In genomic region chr4:131459430-131460101, GRCh38 we compare ENCODE assay signal across 16 cellular contexts.
DNase-seq lines count a peak whose midpoint lies in the region; ATAC-seq lines count a peak whose summit lies in the region.
"Had no signal": no experiment of that assay in that cellular context is flagged by ENCODE, and none has a peak within 500 bp of the region (broad histone marks: within the 10 kb centered on the region; RNA-seq: fewer than 3 reads in every experiment).

No MANE protein-coding gene starts in this region.

- DNase-seq in RPMI8226, result peak; percentile 76
- no peak for DNase-seq in kidney glomerular epithelial cell (lab: John Stamatoyannopoulos, UW)
- DNase-seq in activated gamma-delta T cell treated with Interleukin-2 at 50 U/mL for 16 hours, result no peak
- DNase-seq in stimulated activated CD4-positive, alpha-beta T cell treated with anti-CD3 and anti-CD28 coated beads, Interleukin-4, amount 100 ng/mL, for 4 hours, result no peak
- no peak for DNase-seq in H7
- DNase-seq: ACHN; activated CD4-positive, alpha-beta T cell treated with anti-CD3 and anti-CD28 coated beads for 4 hours; heart left ventricle; NCI-H510A; SHP77; stimulated activated CD4-positive, alpha-beta T cell treated with anti-CD3 and anti-CD28 coated beads, Interleukin-12 subunit alpha, Interleukin-12 subunit beta, amount 100 ng/mL, for 4 hours; upper lobe of right lung had no signal

- H3K4me3 ChIP-seq in ACC112 (ENCODE audit: low read depth, low read length), result no peak overlapping the region
- no peak overlapping the region for H3K4me3 ChIP-seq in H7 (ENCODE audit: insufficient read depth, low read depth, low read length)
- H3K4me3 ChIP-seq: breast epithelium, heart left ventricle, upper lobe of right lung had no signal

- H3K4me1 ChIP-seq in ACC112 (ENCODE audit: control insufficient read depth, insufficient read depth, low read length, unreplicated experiment), result peaks cover 7% of the 10 kb centered on the region
- H3K4me1 ChIP-seq: breast epithelium, heart left ventricle, upper lobe of right lung had no signal

- no peaks in the 10 kb centered on the region for H3K36me3 ChIP-seq in ACC112 (ENCODE audit: insufficient read depth, low read length)
- H3K36me3 ChIP-seq in H7 (replicated peaks; ENCODE audit: control insufficient read depth, insufficient read depth, low read length), result no peaks in the 10 kb centered on the region
- H3K36me3 ChIP-seq: breast epithelium, heart left ventricle, upper lobe of right lung had no signal

- H3K27me3 ChIP-seq in ACC112 (ENCODE audit: insufficient read depth, low read length), result no peaks in the 10 kb centered on the region
- no peaks in the 10 kb centered on the region for H3K27me3 ChIP-seq in H7 (ENCODE audit: control insufficient read depth, insufficient read depth, low read length)
- H3K27me3 ChIP-seq: breast epithelium, heart left ventricle, upper lobe of right lung had no signal

- ATAC-seq in GM19328 (IDR thresholded peaks at IDR 0.05; ENCODE audit: unreplicated experiment), result peak; percentile 55
- ATAC-seq in HG03342 (IDR thresholded peaks at IDR 0.05; ENCODE audit: unreplicated experiment), result peak; percentile 86
- ATAC-seq: heart left ventricle, upper lobe of right lung had no signal

- no peaks in the 10 kb centered on the region for H3K79me2 ChIP-seq in ACC112 (ENCODE audit: control insufficient read depth, insufficient read depth, low read length, unreplicated experiment)

- peak overlapping the region; percentile 13 for H2AFZ ChIP-seq in ACC112 (ENCODE audit: low read length, unreplicated experiment)

- H3K27ac ChIP-seq in ACC112 (ENCODE audit: low read depth, low read length), result no peak overlapping the region
- H3K27ac ChIP-seq: breast epithelium, heart left ventricle, upper lobe of right lung had no signal
